ENCODE assay signal across 8 cellular contexts in genomic region chr2:64114063-64114911, GRCh38. TPM values are rescaled to one million over a fixed set of nuclear protein-coding genes. Genes with fewer than 3 reads are reported as not detected.
A peak's percentile ranks its signal among the peaks of the same experiment; 100 is the strongest.
DNase-seq lines count a peak whose midpoint lies in the region; ATAC-seq and TF ChIP-seq lines count a peak whose summit lies in the region.

No MANE protein-coding gene starts in this region.

- H3K79me2 ChIP-seq in SU-DHL-6 (ENCODE audit: insufficient read depth, low read length) = peaks cover 100% of the 10 kb centered on the region

- H3F3A ChIP-seq in SU-DHL-6 (ENCODE audit: insufficient read depth) = peaks cover 77% of the 10 kb centered on the region

- H2AFZ ChIP-seq in SU-DHL-6 (ENCODE audit: low read depth, low read length, severe bottlenecking) = no peak overlapping the region

- H3K9me3 ChIP-seq in SU-DHL-6 (ENCODE audit: insufficient read depth, low read length) = no peaks in the 10 kb centered on the region

- H3K4me2 ChIP-seq in SU-DHL-6 (ENCODE audit: low read depth, low read length, poor library complexity, severe bottlenecking) = peak overlapping the region; percentile 92

- DNase-seq in activated CD4-positive, CD25-positive, alpha-beta regulatory T cell (lab: John Stamatoyannopoulos, UW) = no peak
- DNase-seq in fibroblast of villous mesenchyme (ENCODE audit: low read depth) = peak; percentile 84
- DNase-seq in posterior vena cava (ENCODE audit: low spot score) = no peak

- WGBS in urinary bladder = 46% methylated on average over 1 of the region's 1 CpG

- H3K36me3 ChIP-seq in SU-DHL-6 (ENCODE audit: low read length) (peaks cover 7% of the 10 kb centered on the region), urinary bladder (ENCODE audit: insufficient read depth) (no peaks in the 10 kb centered on the region)

- H3K27me3 ChIP-seq in SU-DHL-6 (ENCODE audit: low read length) = no peaks in the 10 kb centered on the region

- no peaks in the 10 kb centered on the region for H3K4me1 ChIP-seq in urinary bladder (ENCODE audit: insufficient read depth)

- peak overlapping the region; percentile 3 for H3K4me3 ChIP-seq in SU-DHL-6 (ENCODE audit: insufficient read depth, low read length, poor library complexity, severe bottlenecking)
- H3K4me3 ChIP-seq in fibroblast of villous mesenchyme (ENCODE audit: low read depth, low read length) = no peak overlapping the region
- no peak overlapping the region for H3K4me3 ChIP-seq in urinary bladder (ENCODE audit: low read depth, low read length)

- peak overlapping the region; percentile 39 for H3K9ac ChIP-seq in SU-DHL-6 (ENCODE audit: low read length)

- intact Hi-C loops in posterior vena cava (cut with DNase I) = no loop called here

- no peaks in the 10 kb centered on the region for H4K20me1 ChIP-seq in SU-DHL-6 (ENCODE audit: low read depth, low read length)

- ATAC-seq in activated CD4-positive, CD25-positive, alpha-beta regulatory T cell treated with anti-CD3 and anti-CD28 coated beads, Interleukin-2, amount 50 U/mL, for 24 hours = peak; percentile 83
- peak; percentile 60 for ATAC-seq in HG02870 (IDR thresholded peaks at IDR 0.05; ENCODE audit: unreplicated experiment)
- ATAC-seq in HG03025 (IDR thresholded peaks at IDR 0.05; ENCODE audit: low FRiP score, unreplicated experiment) = no peak

- peak overlapping the region; percentile 100 for H3K27ac ChIP-seq in SU-DHL-6 (ENCODE audit: low read depth, low read length)
- H3K27ac ChIP-seq in urinary bladder (ENCODE audit: low read depth) = peak overlapping the region; percentile 67

- no peak for TF ChIP-seq CTCF in SU-DHL-6 (IDR thresholded peaks at IDR 0.05; ENCODE audit: insufficient read depth, low read length, poor library complexity, severe bottlenecking)
- TF ChIP-seq CTCF in fibroblast of villous mesenchyme (IDR thresholded peaks at IDR 0.05; ENCODE audit: insufficient read depth, low read depth, low read length) = no peak

- no peaks in the 10 kb centered on the region for H3K9me2 ChIP-seq in SU-DHL-6 (replicated peaks; ENCODE audit: insufficient read depth, low read length)

RNA-seq across cellular contexts. Expression of gene PELI1, which starts 29.9 kb away (rescaled TPM):
- total RNA-seq in fibroblast of villous mesenchyme (8.4 and 10.8 TPM in 2 replicates), urinary bladder (43.4 TPM), posterior vena cava (10 to 100 TPM; 29.2 to 29.7 TPM)
- 15.4 TPM for polyA plus RNA-seq in urinary bladder
